In the genomic region with DNA sequence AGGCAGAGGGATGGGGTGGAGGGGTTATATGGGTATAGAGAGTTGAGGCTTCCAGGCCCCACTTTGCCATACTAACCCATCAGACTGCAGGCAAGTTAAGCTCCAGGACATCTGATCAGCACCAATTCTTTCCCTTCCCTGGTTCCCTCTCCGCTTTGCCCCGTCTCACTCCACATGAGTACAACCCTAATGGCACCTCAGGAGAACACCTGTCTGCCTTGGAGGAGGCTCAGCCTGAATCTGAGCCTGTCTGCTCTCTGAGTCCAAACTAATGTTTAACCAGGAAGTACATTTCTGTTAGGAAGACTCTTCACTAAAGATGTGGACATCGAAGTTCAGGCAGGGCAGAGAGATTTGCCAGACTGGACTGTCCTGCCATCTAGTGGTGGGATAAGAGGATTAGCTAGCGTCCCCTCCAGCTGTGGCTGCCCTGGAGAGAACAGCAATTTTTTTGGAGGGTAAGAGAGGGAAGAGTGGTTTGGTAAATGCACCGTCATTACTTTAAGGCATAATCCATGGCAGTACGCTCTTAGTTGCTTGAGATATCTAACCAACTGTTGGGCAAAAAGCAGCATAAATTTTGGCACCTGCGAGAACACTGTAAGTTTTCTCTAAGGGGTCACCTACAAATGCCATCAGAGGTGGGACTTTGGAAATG, we compare ENCODE assay signal across 1 cellular context.
A peak's percentile ranks its signal among the peaks of the same experiment; 100 is the strongest.
TF ChIP-seq lines count a peak whose summit lies in the region.

No MANE protein-coding gene starts in this region.

TF ChIP-seq in HepG2, 621 proteins besides CTCF, POLR2A, EP300 and RAD21 (continued from another document and continues in another):
- TF ChIP-seq ZNF121 (CRISPR knock-in tag; IDR thresholded peaks at IDR 0.05) (no peak), ZBED4 (CRISPR knock-in tag; IDR thresholded peaks at IDR 0.05; ENCODE audit: borderline replicate concordance) (peak; percentile 35; the same call in 1 of the 2 replicates), NCOA1 (CRISPR knock-in tag; IDR thresholded peaks at IDR 0.05) (no peak), PHF20 (CRISPR knock-in tag; IDR thresholded peaks at IDR 0.05) (no peak), FOXO4 (CRISPR knock-in tag; conservative IDR thresholded peaks at IDR 0.05) (no peak), TMF1 (CRISPR knock-in tag; IDR thresholded peaks at IDR 0.05; ENCODE audit: low read depth) (no peak), RFXANK (CRISPR knock-in tag; IDR thresholded peaks at IDR 0.05) (no peak), FOXK2 (IDR thresholded peaks at IDR 0.05) (no peak), ZNF782 (CRISPR knock-in tag; IDR thresholded peaks at IDR 0.05; ENCODE audit: borderline replicate concordance) (no peak), ZNF563 (CRISPR knock-in tag; IDR thresholded peaks at IDR 0.05) (no peak), FOXJ3 (CRISPR knock-in tag; IDR thresholded peaks at IDR 0.05; ENCODE audit: borderline replicate concordance) (no peak; the same call in 1 of the 2 replicates), PCBP1 (IDR thresholded peaks at IDR 0.05; ENCODE audit: borderline replicate concordance, low read depth, low read length) (no peak), SIX4 (CRISPR knock-in tag; IDR thresholded peaks at IDR 0.05) (no peak), ZEB1 (IDR thresholded peaks at IDR 0.05; ENCODE audit: insufficient replicate concordance, low read depth) (no peak), GABPA (IDR thresholded peaks at IDR 0.05; ENCODE audit: low read depth, low read length) (no peak), GABPA (CRISPR knock-in tag; IDR thresholded peaks at IDR 0.05; ENCODE audit: low read depth) (0 out of 2 replicates have a peak, but pooled peaks have one; percentile 28), ZNF260 (CRISPR knock-in tag; IDR thresholded peaks at IDR 0.05; ENCODE audit: borderline replicate concordance, low read depth) (no peak), PITX1 (CRISPR knock-in tag; IDR thresholded peaks at IDR 0.05) (no peak), NR2F6 (IDR thresholded peaks at IDR 0.05) (no peak), NR2F6 (CRISPR knock-in tag; IDR thresholded peaks at IDR 0.05) (peak; percentile 47; the same call in 1 of the 2 replicates), HOMEZ (CRISPR knock-in tag; IDR thresholded peaks at IDR 0.05; ENCODE audit: low read depth) (peak; percentile 54; the same call in 1 of the 2 replicates), RNF219 (CRISPR knock-in tag; IDR thresholded peaks at IDR 0.05) (no peak), ZNF589 (CRISPR knock-in tag; conservative IDR thresholded peaks at IDR 0.05) (no peak), THAP8 (CRISPR knock-in tag; IDR thresholded peaks at IDR 0.05; ENCODE audit: borderline replicate concordance) (no peak), GTF2F1 (IDR thresholded peaks at IDR 0.05; ENCODE audit: low read length) (no peak), ZNF232 (CRISPR knock-in tag; IDR thresholded peaks at IDR 0.05; ENCODE audit: borderline replicate concordance) (no peak), RARA (CRISPR knock-in tag; IDR thresholded peaks at IDR 0.05) (0 out of 2 replicates have a peak, but pooled peaks have one; percentile 31), ARID4A (CRISPR knock-in tag; IDR thresholded peaks at IDR 0.05; ENCODE audit: borderline replicate concordance) (peak; percentile 21; the same call in 1 of the 2 replicates), GATAD2A (CRISPR knock-in tag; IDR thresholded peaks at IDR 0.05) (peak; percentile 62; the same call in 1 of the 2 replicates), TCF12 (IDR thresholded peaks at IDR 0.05) (no peak), TCF12 (CRISPR knock-in tag; IDR thresholded peaks at IDR 0.05) (no peak), SRSF9 (IDR thresholded peaks at IDR 0.05; ENCODE audit: borderline replicate concordance, insufficient read depth, low read depth, low read length, poor library complexity, severe bottlenecking) (no peak), ZNF569 (CRISPR knock-in tag; IDR thresholded peaks at IDR 0.05; ENCODE audit: borderline replicate concordance) (no peak), ZNF777 (CRISPR knock-in tag; IDR thresholded peaks at IDR 0.05) (no peak), AGO1 (IDR thresholded peaks at IDR 0.05; ENCODE audit: low read depth, low read length, poor library complexity, severe bottlenecking) (no peak), FOXK1 (CRISPR knock-in tag; IDR thresholded peaks at IDR 0.05; ENCODE audit: borderline replicate concordance, low read depth) (peak; percentile 40; the same call in 1 of the 2 replicates), SSRP1 (CRISPR knock-in tag; IDR thresholded peaks at IDR 0.05) (no peak), IKZF5 (CRISPR knock-in tag; IDR thresholded peaks at IDR 0.05) (no peak; the same call in 1 of the 2 replicates)
- TF ChIP-seq, protein P1, sequence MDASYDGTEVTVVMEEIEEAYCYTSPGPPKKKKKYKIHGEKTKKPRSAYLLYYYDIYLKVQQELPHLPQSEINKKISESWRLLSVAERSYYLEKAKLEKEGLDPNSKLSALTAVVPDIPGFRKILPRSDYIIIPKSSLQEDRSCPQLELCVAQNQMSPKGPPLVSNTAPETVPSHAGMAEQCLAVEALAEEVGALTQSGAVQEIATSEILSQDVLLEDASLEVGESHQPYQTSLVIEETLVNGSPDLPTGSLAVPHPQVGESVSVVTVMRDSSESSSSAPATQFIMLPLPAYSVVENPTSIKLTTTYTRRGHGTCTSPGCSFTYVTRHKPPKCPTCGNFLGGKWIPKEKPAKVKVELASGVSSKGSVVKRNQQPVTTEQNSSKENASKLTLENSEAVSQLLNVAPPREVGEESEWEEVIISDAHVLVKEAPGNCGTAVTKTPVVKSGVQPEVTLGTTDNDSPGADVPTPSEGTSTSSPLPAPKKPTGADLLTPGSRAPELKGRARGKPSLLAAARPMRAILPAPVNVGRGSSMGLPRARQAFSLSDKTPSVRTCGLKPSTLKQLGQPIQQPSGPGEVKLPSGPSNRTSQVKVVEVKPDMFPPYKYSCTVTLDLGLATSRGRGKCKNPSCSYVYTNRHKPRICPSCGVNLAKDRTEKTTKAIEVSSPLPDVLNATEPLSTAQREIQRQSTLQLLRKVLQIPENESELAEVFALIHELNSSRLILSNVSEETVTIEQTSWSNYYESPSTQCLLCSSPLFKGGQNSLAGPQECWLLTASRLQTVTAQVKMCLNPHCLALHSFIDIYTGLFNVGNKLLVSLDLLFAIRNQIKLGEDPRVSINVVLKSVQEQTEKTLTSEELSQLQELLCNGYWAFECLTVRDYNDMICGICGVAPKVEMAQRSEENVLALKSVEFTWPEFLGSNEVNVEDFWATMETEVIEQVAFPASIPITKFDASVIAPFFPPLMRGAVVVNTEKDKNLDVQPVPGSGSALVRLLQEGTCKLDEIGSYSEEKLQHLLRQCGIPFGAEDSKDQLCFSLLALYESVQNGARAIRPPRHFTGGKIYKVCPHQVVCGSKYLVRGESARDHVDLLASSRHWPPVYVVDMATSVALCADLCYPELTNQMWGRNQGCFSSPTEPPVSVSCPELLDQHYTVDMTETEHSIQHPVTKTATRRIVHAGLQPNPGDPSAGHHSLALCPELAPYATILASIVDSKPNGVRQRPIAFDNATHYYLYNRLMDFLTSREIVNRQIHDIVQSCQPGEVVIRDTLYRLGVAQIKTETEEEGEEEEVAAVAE (CRISPR knock-in tag; IDR thresholded peaks at IDR 0.05; ENCODE audit: borderline replicate concordance), result 0 out of 2 replicates have a peak, but pooled peaks have one; percentile 21
